Comparison of ENCODE assay signal across 29 cellular contexts in genomic region chr5:6543346-6543730, GRCh38.
"Had no signal": no experiment of that assay in that cellular context is flagged by ENCODE, and none has a peak within 500 bp of the region (broad histone marks: within the 10 kb centered on the region; RNA-seq: fewer than 3 reads in every experiment).

No MANE protein-coding gene starts in this region.

- ATAC-seq: activated CD4-positive, alpha-beta T cell treated with anti-CD3 and anti-CD28 coated beads for 36 hours; activated CD8-positive, alpha-beta T cell treated with anti-CD3 and anti-CD28 coated beads, Interleukin-2, amount 10 ng/mL, durations not matched to agents 7 days and 5 days; activated naive CD4-positive, alpha-beta T cell treated with anti-CD3 and anti-CD28 coated beads, Interleukin-2, amount 50 U/mL, for 72 hours; activated T-cell treated with anti-CD3 and anti-CD28 coated beads, Interleukin-2, amount 50 U/mL, for 72 hours; esophagus mucosa; foreskin keratinocyte; gastrocnemius medialis; heart left ventricle had no signal

- H3K27me3 ChIP-seq: ascending aorta, breast epithelium, cardiac muscle cell, foreskin keratinocyte, gastrocnemius medialis, heart left ventricle had no signal

- H3K4me1 Mint-ChIP-seq: activated naive CD4-positive, alpha-beta T cell treated with anti-CD3 and anti-CD28 coated beads, Interleukin-2, amount 10 ng/mL, durations not matched to agents 7 days and 5 days; activated naive CD8-positive, alpha-beta T cell treated with anti-CD3 and anti-CD28 coated beads, Interleukin-2, amount 10 ng/mL, durations not matched to agents 7 days and 5 days had no signal

- H3K4me3 ChIP-seq: ascending aorta, breast epithelium, cardiac muscle cell, gastrocnemius medialis, heart left ventricle had no signal

- H3K27ac ChIP-seq: ascending aorta, breast epithelium, cardiac muscle cell, foreskin keratinocyte, heart left ventricle had no signal

- H3K27me3 Mint-ChIP-seq: activated T-cell treated with anti-CD3 and anti-CD28 coated beads, Interleukin-2, amount 50 U/mL, for 24 hours had no signal

- DNase-seq: activated CD4-positive, alpha-beta memory T cell treated with anti-CD3 and anti-CD28 coated beads for 36 hours; activated CD4-positive, alpha-beta T cell treated with anti-CD3 and anti-CD28 coated beads for 36 hours; activated CD4-positive, alpha-beta T cell treated with anti-CD3 and anti-CD28 coated beads, Interleukin-2, amount 10 ng/mL, durations not matched to agents 24 days and 14 days; activated CD4-positive, CD25-positive, alpha-beta regulatory T cell; activated CD4-positive, CD25-positive, alpha-beta regulatory T cell treated with anti-CD3 and anti-CD28 coated beads, Interleukin-2, amount 50 U/mL, for 72 hours; activated CD8-positive, alpha-beta T cell treated with anti-CD3 and anti-CD28 coated beads, Interleukin-2, amount 10 ng/mL, durations not matched to agents 7 days and 5 days; activated gamma-delta T cell; activated naive CD4-positive, alpha-beta T cell; activated naive CD4-positive, alpha-beta T cell treated with anti-CD3 and anti-CD28 coated beads, Interleukin-2, amount 10 ng/mL, durations not matched to agents 7 days and 5 days; activated naive CD8-positive, alpha-beta T cell treated with anti-CD3 and anti-CD28 coated beads, Interleukin-2, amount 10 ng/mL, durations not matched to agents 7 days and 5 days; activated T-cell treated with anti-CD3 and anti-CD28 coated beads for 4 hours; activated T-cell treated with anti-CD3 and anti-CD28 coated beads, Interleukin-2, amount 50 U/mL, for 24 hours; activated T-cell treated with anti-CD3 and anti-CD28 coated beads, Interleukin-2, amount 50 U/mL, for 72 hours; central memory CD4-positive, alpha-beta T cell; cerebellar nuclear complex; cortex of kidney; dermis blood vessel endothelial cell; effector CD8-positive, alpha-beta T cell; foreskin keratinocyte; gastrocnemius medialis; glutamatergic neuron; heart left ventricle; T-helper 2 cell had no signal

- H3K27ac Mint-ChIP-seq: activated CD4-positive, alpha-beta memory T cell treated with anti-CD3 and anti-CD28 coated beads for 36 hours; activated CD4-positive, alpha-beta T cell treated with anti-CD3 and anti-CD28 coated beads for 36 hours; activated CD4-positive, alpha-beta T cell treated with anti-CD3 and anti-CD28 coated beads, Interleukin-2, amount 10 ng/mL, durations not matched to agents 24 days and 14 days; activated CD8-positive, alpha-beta T cell treated with anti-CD3 and anti-CD28 coated beads, Interleukin-2, amount 10 ng/mL, durations not matched to agents 7 days and 5 days; activated naive CD4-positive, alpha-beta T cell treated with anti-CD3 and anti-CD28 coated beads, Interleukin-2, amount 10 ng/mL, durations not matched to agents 7 days and 5 days; activated naive CD4-positive, alpha-beta T cell treated with anti-CD3 and anti-CD28 coated beads, Interleukin-2, amount 50 U/mL, for 72 hours; activated naive CD8-positive, alpha-beta T cell treated with anti-CD3 and anti-CD28 coated beads, Interleukin-2, amount 10 ng/mL, durations not matched to agents 7 days and 5 days; activated T-cell treated with anti-CD3 and anti-CD28 coated beads, Interleukin-2, amount 50 U/mL, for 24 hours; activated T-cell treated with anti-CD3 and anti-CD28 coated beads, Interleukin-2, amount 50 U/mL, for 72 hours; brain had no signal

- H3K9me3 Mint-ChIP-seq: activated naive CD4-positive, alpha-beta T cell treated with anti-CD3 and anti-CD28 coated beads, Interleukin-2, amount 10 ng/mL, durations not matched to agents 7 days and 5 days had no signal

- H3K36me3 Mint-ChIP-seq: activated CD4-positive, alpha-beta memory T cell treated with anti-CD3 and anti-CD28 coated beads for 36 hours; activated naive CD4-positive, alpha-beta T cell treated with anti-CD3 and anti-CD28 coated beads, Interleukin-2, amount 10 ng/mL, durations not matched to agents 7 days and 5 days; activated naive CD4-positive, alpha-beta T cell treated with anti-CD3 and anti-CD28 coated beads, Interleukin-2, amount 50 U/mL, for 72 hours; activated naive CD8-positive, alpha-beta T cell treated with anti-CD3 and anti-CD28 coated beads, Interleukin-2, amount 10 ng/mL, durations not matched to agents 7 days and 5 days; brain had no signal

- H3K36me3 ChIP-seq: ascending aorta, breast epithelium, cardiac muscle cell, gastrocnemius medialis, heart left ventricle had no signal

- H3K9me3 ChIP-seq: ascending aorta, breast epithelium, gastrocnemius medialis, heart left ventricle had no signal

- H3K4me1 ChIP-seq: breast epithelium, foreskin keratinocyte had no signal

- H3K4me3 Mint-ChIP-seq: activated CD4-positive, alpha-beta memory T cell treated with anti-CD3 and anti-CD28 coated beads for 36 hours; activated CD4-positive, alpha-beta T cell treated with anti-CD3 and anti-CD28 coated beads for 36 hours; activated CD4-positive, alpha-beta T cell treated with anti-CD3 and anti-CD28 coated beads, Interleukin-2, amount 10 ng/mL, durations not matched to agents 24 days and 14 days; activated CD8-positive, alpha-beta T cell treated with anti-CD3 and anti-CD28 coated beads, Interleukin-2, amount 10 ng/mL, durations not matched to agents 7 days and 5 days; activated naive CD4-positive, alpha-beta T cell treated with anti-CD3 and anti-CD28 coated beads, Interleukin-2, amount 10 ng/mL, durations not matched to agents 7 days and 5 days; activated naive CD8-positive, alpha-beta T cell treated with anti-CD3 and anti-CD28 coated beads, Interleukin-2, amount 10 ng/mL, durations not matched to agents 7 days and 5 days; activated T-cell treated with anti-CD3 and anti-CD28 coated beads, Interleukin-2, amount 50 U/mL, for 24 hours; activated T-cell treated with anti-CD3 and anti-CD28 coated beads, Interleukin-2, amount 50 U/mL, for 72 hours; brain had no signal
